34 cellular contexts compared by ENCODE assay signal in genomic region chr17:74975943-74976342, GRCh38. TPM values are rescaled to one million over a fixed set of nuclear protein-coding genes. Genes with fewer than 3 reads are reported as not detected.
"Had no signal": no experiment of that assay in that cellular context is flagged by ENCODE, and none has a peak within 500 bp of the region (broad histone marks: within the 10 kb centered on the region; RNA-seq: fewer than 3 reads in every experiment).

No MANE protein-coding gene starts in this region.

- H3K4me1 ChIP-seq: psoas muscle had no signal

- H3K4me2 ChIP-seq: smooth muscle cell had no signal

- H3K4me3 Mint-ChIP-seq: naive thymus-derived CD4-positive, alpha-beta T cell; stimulated activated memory B cell treated with anti-CD40 and anti-IgM and Interleukin-4, amounts not matched to agents 10 μg/mL and 1 μg/mL and 100 μg/mL, for 72 hours; stimulated activated naive CD8-positive, alpha-beta T cell treated with anti-CD3 and anti-CD28 coated beads, Interleukin-15, amount 100 ng/mL, for 72 hours had no signal

- H3K9me3 Mint-ChIP-seq: naive thymus-derived CD4-positive, alpha-beta T cell; nephron; stimulated activated memory B cell treated with anti-CD40 and anti-IgM and Interleukin-4, amounts not matched to agents 10 μg/mL and 1 μg/mL and 100 μg/mL, for 72 hours; stimulated activated naive CD8-positive, alpha-beta T cell treated with anti-CD3 and anti-CD28 coated beads, Interleukin-15, amount 100 ng/mL, for 72 hours had no signal

- DNase-seq: naive thymus-derived CD4-positive, alpha-beta T cell; nucleus accumbens; ovary; posterior cingulate gyrus; psoas muscle; spleen; stimulated activated CD4-positive, alpha-beta T cell treated with anti-CD3 and anti-CD28 coated beads, Interleukin-12 subunit alpha, Interleukin-12 subunit beta, amount 100 ng/mL, for 4 hours; stimulated activated CD4-positive, alpha-beta T cell treated with anti-CD3 and anti-CD28 coated beads, Interleukin-1b, Interleukin-23, amount 100 ng/mL, for 48 hours; stimulated activated CD4-positive, alpha-beta T cell treated with anti-CD3 and anti-CD28 coated beads, Interleukin-4, amount 100 ng/mL, for 1 hour; stimulated activated CD4-positive, alpha-beta T cell treated with anti-CD3 and anti-CD28 coated beads, Interleukin-4, amount 100 ng/mL, for 4 hours; stimulated activated CD8-positive, alpha-beta memory T cell treated with anti-CD3 and anti-CD28 coated beads, Interleukin-4, amount 100 ng/mL, for 48 hours; stimulated activated naive CD4-positive, alpha-beta T cell; stimulated activated naive CD8-positive, alpha-beta T cell treated with anti-CD3 and anti-CD28 coated beads, Interleukin-15, amount 100 ng/mL, for 72 hours; stimulated activated naive CD8-positive, alpha-beta T cell treated with anti-CD3 and anti-CD28 coated beads, Interleukin-15, Interleukin-2, amounts not matched to agents 100 U/mL and 50 U/mL, for 24 hours; thyroid gland; trophoblast cell; upper lobe of right lung; uterus had no signal

- H3K27me3 ChIP-seq: ovary, thyroid gland had no signal

- H3K9me3 ChIP-seq: neutrophil, ovary, psoas muscle, spleen, thoracic aorta, thyroid gland, tibial nerve, upper lobe of right lung, uterus had no signal

- H3K27ac Mint-ChIP-seq: naive thymus-derived CD4-positive, alpha-beta T cell; nephron; progenitor cell of endocrine pancreas; stimulated activated memory B cell treated with anti-CD40 and anti-IgM and Interleukin-4, amounts not matched to agents 10 μg/mL and 1 μg/mL and 100 μg/mL, for 72 hours; stimulated activated naive CD8-positive, alpha-beta T cell treated with anti-CD3 and anti-CD28 coated beads, Interleukin-15, amount 100 ng/mL, for 72 hours had no signal

- H3K27ac ChIP-seq: neutrophil, ovary, parathyroid adenoma, psoas muscle, skin epidermis, spleen, thoracic aorta, thyroid gland, tibial nerve, upper lobe of right lung, uterus had no signal

- H3K36me3 Mint-ChIP-seq: naive thymus-derived CD4-positive, alpha-beta T cell; stimulated activated memory B cell treated with anti-CD40 and anti-IgM and Interleukin-4, amounts not matched to agents 10 μg/mL and 1 μg/mL and 100 μg/mL, for 72 hours had no signal

- H3K36me3 ChIP-seq: neutrophil, ovary, spleen, thoracic aorta, thyroid gland, tibial nerve, upper lobe of right lung, uterus had no signal

- H3K4me3 ChIP-seq: ovary, psoas muscle, skin epidermis, smooth muscle cell, spleen, thoracic aorta, thyroid gland, tibial nerve, upper lobe of right lung, uterus had no signal

- H2AFZ ChIP-seq: parathyroid adenoma had no signal

- H3K9ac ChIP-seq: parathyroid adenoma had no signal

- ATAC-seq: naive thymus-derived CD4-positive, alpha-beta T cell; psoas muscle; right cardiac atrium; sciatic nerve; stimulated activated memory B cell treated with anti-CD40 and anti-IgM and Interleukin-4, amounts not matched to agents 10 μg/mL and 1 μg/mL and 100 μg/mL, for 72 hours; stimulated activated naive CD8-positive, alpha-beta T cell treated with anti-CD3 and anti-CD28 coated beads, Interleukin-15, amount 100 ng/mL, for 72 hours; stimulated activated naive CD8-positive, alpha-beta T cell treated with anti-CD3 and anti-CD28 coated beads, Interleukin-15, Interleukin-2, amounts not matched to agents 100 U/mL and 50 U/mL, for 24 hours; upper lobe of right lung had no signal

RNA-seq across cellular contexts. Expression of gene CDR2L, which starts 11.5 kb away (rescaled TPM):
- polyA plus RNA-seq: naive thymus-derived CD4-positive, alpha-beta T cell had no signal

RNA-seq across cellular contexts. Expression of gene OTOP3, which starts 40.2 kb away (rescaled TPM):
- total RNA-seq: naive thymus-derived CD4-positive, alpha-beta T cell; omental fat pad; ovary; psoas muscle; renal cortical epithelial cell; right cardiac atrium; sciatic nerve; smooth muscle cell; spleen; temporal lobe; thoracic aorta; thyroid gland; tibial nerve; upper lobe of right lung; urinary bladder; uterus had no signal
- polyA plus RNA-seq: naive thymus-derived CD4-positive, alpha-beta T cell; neural cell; ovary; right cardiac atrium; smooth muscle cell; spleen; urinary bladder had no signal

RNA-seq across cellular contexts. Expression of gene OTOP2, which starts 51.9 kb away (rescaled TPM):
- total RNA-seq: naive thymus-derived CD4-positive, alpha-beta T cell; omental fat pad; ovary; progenitor cell of endocrine pancreas; psoas muscle; renal cortical epithelial cell; right cardiac atrium; sciatic nerve; smooth muscle cell; spleen; temporal lobe; thoracic aorta; thyroid gland; tibial nerve; upper lobe of right lung; urinary bladder had no signal
- polyA plus RNA-seq: naive thymus-derived CD4-positive, alpha-beta T cell; neural cell; ovary; psoas muscle; right cardiac atrium; smooth muscle cell; spleen; urinary bladder had no signal
